ENCODE assay signal across 10 cellular contexts in genomic region chr3:19148768-19149091, GRCh38. TPM values are rescaled to one million over a fixed set of nuclear protein-coding genes. Genes with fewer than 3 reads are reported as not detected.
DNase-seq lines count a peak whose midpoint lies in the region; ATAC-seq and TF ChIP-seq lines count a peak whose summit lies in the region.
"Had no signal": no experiment of that assay in that cellular context is flagged by ENCODE, and none has a peak within 500 bp of the region (broad histone marks: within the 10 kb centered on the region; RNA-seq: fewer than 3 reads in every experiment).

No MANE protein-coding gene starts in this region.

- ATAC-seq in HG03108 (IDR thresholded peaks at IDR 0.05; ENCODE audit: unreplicated experiment) (no peak), HG03025 (IDR thresholded peaks at IDR 0.05; ENCODE audit: low FRiP score, unreplicated experiment) (no peak), HG02759 (IDR thresholded peaks at IDR 0.05; ENCODE audit: unreplicated experiment) (no peak)
- ATAC-seq: gastroesophageal sphincter had no signal

- H3K27ac Mint-ChIP-seq in Calu3 (ENCODE audit: unreplicated experiment) (peak overlapping the region; percentile 77), endodermal cell (peak overlapping the region; percentile 66)

- H3K4me2 ChIP-seq in parathyroid adenoma (ENCODE audit: low read length), result peak overlapping the region; percentile 39

- H3K27ac ChIP-seq in endodermal cell (ENCODE audit: low read depth, low read length) (no peak overlapping the region), parathyroid adenoma (peak overlapping the region; percentile 88)

- H3K4me1 Mint-ChIP-seq in Calu3 (ENCODE audit: low read depth, unreplicated experiment), result peaks cover 12% of the 10 kb centered on the region
- peaks cover 16% of the 10 kb centered on the region for H3K4me1 Mint-ChIP-seq in endodermal cell

- CTCF ChIA-PET in Calu3 (lab: Charles Lee), result no interaction called here

- DNase-seq in Calu3 (no peak), NT2/D1 (ENCODE audit: low read depth, low spot score) (no peak), endodermal cell (peak; percentile 45), NK-92 (lab: John Stamatoyannopoulos, UW; ENCODE audit: unreplicated experiment) (no peak)
- DNase-seq: HCEC 1CT had no signal

- H3K9me3 Mint-ChIP-seq in Calu3 (ENCODE audit: low read depth, unreplicated experiment), result no peaks in the 10 kb centered on the region
- no peaks in the 10 kb centered on the region for H3K9me3 Mint-ChIP-seq in endodermal cell

- H3K4me3 Mint-ChIP-seq in Calu3 (ENCODE audit: low read depth, unreplicated experiment) (peak overlapping the region; percentile 89), endodermal cell (peak overlapping the region; percentile 91)

- H3K79me2 ChIP-seq in parathyroid adenoma, result no peaks in the 10 kb centered on the region

- intact Hi-C loops in Calu3 (cut with micrococcal nuclease; ENCODE audit: unreplicated experiment), result loop anchor here (1.0 to 10.0 kb wide), 3 partner anchors 73 to 736 kb away; no protein-coding TSS in a partner anchor

- H3K4me1 ChIP-seq in NT2/D1 (ENCODE audit: insufficient read depth, insufficient read length), result no peaks in the 10 kb centered on the region
- H3K4me1 ChIP-seq in endodermal cell (ENCODE audit: control insufficient read depth, insufficient read depth, low read length), result peaks cover 8% of the 10 kb centered on the region
- peaks cover 2% of the 10 kb centered on the region for H3K4me1 ChIP-seq in parathyroid adenoma

- H3K9ac ChIP-seq in NT2/D1 (ENCODE audit: insufficient read length, low read depth), result peak overlapping the region; percentile 66
- peak overlapping the region; percentile 65 for H3K9ac ChIP-seq in endodermal cell (ENCODE audit: extremely low read depth, low read length, poor library complexity, severe bottlenecking)
- H3K9ac ChIP-seq in parathyroid adenoma, result peak overlapping the region; percentile 40

- H3K9me3 ChIP-seq in NT2/D1 (ENCODE audit: insufficient read depth, low read length) (no peaks in the 10 kb centered on the region), endodermal cell (ENCODE audit: control insufficient read depth, low read length) (peaks cover 4% of the 10 kb centered on the region), parathyroid adenoma (ENCODE audit: control insufficient read depth, low read length) (no peaks in the 10 kb centered on the region)

- TF ChIP-seq CTCF in Calu3 (IDR thresholded peaks at IDR 0.05; ENCODE audit: unreplicated experiment) (no peak), endodermal cell (conservative IDR thresholded peaks at IDR 0.05) (no peak), parathyroid adenoma (IDR thresholded peaks at IDR 0.05) (no peak)

- no peaks in the 10 kb centered on the region for H3K36me3 ChIP-seq in NT2/D1 (ENCODE audit: insufficient read depth, insufficient read length, low read length)
- no peaks in the 10 kb centered on the region for H3K36me3 ChIP-seq in endodermal cell (ENCODE audit: control insufficient read depth, insufficient read depth, low read length)
- H3K36me3 ChIP-seq in parathyroid adenoma (ENCODE audit: control insufficient read depth, insufficient read depth, low read length), result no peaks in the 10 kb centered on the region
- H3K36me3 ChIP-seq: gastroesophageal sphincter had no signal

- no TSS peak for BruUV-seq in Calu3 (replicated peaks; lab: Mats Ljungman, UMichigan)

- peak overlapping the region; percentile 72 for H3K4me3 ChIP-seq in NT2/D1 (ENCODE audit: insufficient read length, low read depth)
- peak overlapping the region; percentile 92 for H3K4me3 ChIP-seq in endodermal cell (ENCODE audit: low read length)
- peak overlapping the region; percentile 3 for H3K4me3 ChIP-seq in parathyroid adenoma (ENCODE audit: low read depth, low read length)

- peaks cover 13% of the 10 kb centered on the region for H3K27me3 Mint-ChIP-seq in Calu3 (ENCODE audit: unreplicated experiment)
- no peaks in the 10 kb centered on the region for H3K27me3 Mint-ChIP-seq in endodermal cell (ENCODE audit: insufficient read depth)

- peaks cover 16% of the 10 kb centered on the region for H3K27me3 ChIP-seq in NT2/D1 (ENCODE audit: insufficient read depth, insufficient read length)
- H3K27me3 ChIP-seq in endodermal cell (ENCODE audit: control insufficient read depth, insufficient read depth, low read length, poor library complexity, severe bottlenecking), result no peaks in the 10 kb centered on the region
- H3K27me3 ChIP-seq in parathyroid adenoma (ENCODE audit: control insufficient read depth, insufficient read depth, low read length), result no peaks in the 10 kb centered on the region

- 0% methylated on average over 11 to 12 of the region's 12 CpGs for WGBS in endodermal cell (ENCODE audit: insufficient coverage in 1 of 2, insufficient read length in 1 of 2), 2 experiments

- H3K36me3 Mint-ChIP-seq in Calu3 (ENCODE audit: insufficient read depth, unreplicated experiment) (peaks cover 30% of the 10 kb centered on the region), endodermal cell (ENCODE audit: low read depth) (no peaks in the 10 kb centered on the region)

- H2AFZ ChIP-seq in parathyroid adenoma, result peak overlapping the region; percentile 97

RNA-seq across cellular contexts. Expression of gene KCNH8, which starts 0.4 kb away (rescaled TPM):
- total RNA-seq in Calu3 (2022) (1.2 and 1.3 TPM in 2 replicates), endodermal cell (10 to 100 TPM; 12.0 to 15.0 TPM)
- 8.1 TPM for polyA plus RNA-seq in endodermal cell (2013, experiment 1 of 2)
- 7.6 TPM for polyA plus RNA-seq in endodermal cell (2013, experiment 2 of 2)

Comparison
In these comparisons a context has a peak if more than half of its experiments do, and no peak if none do; other contexts are left out.
1. H3K4me3 ChIP-seq: peak in every context shown above with its lines; median percentile 92 in endodermal cell; 72 in NT2/D1; 3 in parathyroid adenoma.